In the genomic region with DNA sequence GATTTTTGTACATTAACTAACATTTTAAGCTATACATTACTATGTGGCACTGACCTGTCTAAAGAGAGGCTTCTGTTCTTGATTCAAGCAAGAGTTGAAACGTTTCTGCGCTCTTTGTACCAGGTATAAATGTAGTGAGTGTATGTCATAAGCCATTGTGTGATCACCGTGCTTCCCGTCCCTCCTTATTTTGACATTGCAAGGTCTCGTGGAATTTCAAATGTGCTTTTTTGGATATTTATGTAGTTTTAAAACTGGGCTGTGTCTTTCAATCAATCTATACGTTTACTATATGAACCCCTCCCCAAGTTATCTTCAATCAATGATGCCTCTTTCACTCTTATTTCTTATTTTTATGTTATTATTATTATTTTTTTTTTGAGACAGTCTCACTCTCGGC, we compare ENCODE assay signal across 8 cellular contexts. TPM values are rescaled to one million over a fixed set of nuclear protein-coding genes. Genes with fewer than 3 reads are reported as not detected.
DNase-seq lines count a peak whose midpoint lies in the region; ATAC-seq, FAIRE-seq and TF ChIP-seq lines count a peak whose summit lies in the region.

A gene with protein sequence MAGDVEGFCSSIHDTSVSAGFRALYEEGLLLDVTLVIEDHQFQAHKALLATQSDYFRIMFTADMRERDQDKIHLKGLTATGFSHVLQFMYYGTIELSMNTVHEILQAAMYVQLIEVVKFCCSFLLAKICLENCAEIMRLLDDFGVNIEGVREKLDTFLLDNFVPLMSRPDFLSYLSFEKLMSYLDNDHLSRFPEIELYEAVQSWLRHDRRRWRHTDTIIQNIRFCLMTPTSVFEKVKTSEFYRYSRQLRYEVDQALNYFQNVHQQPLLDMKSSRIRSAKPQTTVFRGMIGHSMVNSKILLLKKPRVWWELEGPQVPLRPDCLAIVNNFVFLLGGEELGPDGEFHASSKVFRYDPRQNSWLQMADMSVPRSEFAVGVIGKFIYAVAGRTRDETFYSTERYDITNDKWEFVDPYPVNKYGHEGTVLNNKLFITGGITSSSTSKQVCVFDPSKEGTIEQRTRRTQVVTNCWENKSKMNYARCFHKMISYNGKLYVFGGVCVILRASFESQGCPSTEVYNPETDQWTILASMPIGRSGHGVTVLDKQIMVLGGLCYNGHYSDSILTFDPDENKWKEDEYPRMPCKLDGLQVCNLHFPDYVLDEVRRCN (minus strand): TSS at position 101 of the 400 bp plus-strand sequence. CDS start 20,493 bp downstream, outside the sequence.

- H3K36me3 ChIP-seq in bronchial epithelial cell (ENCODE audit: control insufficient read depth, insufficient read depth, low read length) (no peaks in the 10 kb centered on the region), mucosa of stomach (ENCODE audit: control insufficient read depth, insufficient read depth, low read length) (no peaks in the 10 kb centered on the region)

- peak within 1 kb of the TSS; percentile 95 for H3K9ac ChIP-seq in mucosa of stomach (ENCODE audit: low read length)

- no peak for TF ChIP-seq CTCF in bronchial epithelial cell (IDR thresholded peaks at IDR 0.05; ENCODE audit: insufficient read depth, low read length, severe bottlenecking)

- no peak for FAIRE-seq in bronchial epithelial cell (lab: Jason Lieb, UNC)

- H3K27me3 ChIP-seq in bronchial epithelial cell (ENCODE audit: control insufficient read depth, insufficient read depth, low read length): no peaks in the 10 kb centered on the region
- H3K27me3 ChIP-seq in mucosa of stomach (ENCODE audit: control insufficient read depth, insufficient read depth, low read length): no peaks in the 10 kb centered on the region

- H3K4me3 ChIP-seq in bronchial epithelial cell (ENCODE audit: low read depth, low read length) (peak within 1 kb of the TSS; percentile 55), mucosa of stomach (ENCODE audit: low read length) (peak within 1 kb of the TSS; percentile 74)

- no peaks in the 10 kb centered on the region for H3K4me1 ChIP-seq in mucosa of stomach (ENCODE audit: control insufficient read depth, insufficient read depth, low read length)

- no peak for DNase-seq in stimulated activated naive CD8-positive, alpha-beta T cell treated with anti-CD3 and anti-CD28 coated beads, Interleukin-15, Interleukin-2, amounts not matched to agents 100 U/mL and 50 U/mL, for 24 hours
- no peak for DNase-seq in bronchial epithelial cell (ENCODE audit: low read depth)
- DNase-seq in SIG-M5 treated with dmso at 0.1 percent for 504 hours (lab: John Stamatoyannopoulos, UW; ENCODE audit: unreplicated experiment): no peak
- no peak for DNase-seq in NCI-H748 treated with DMSO at 0.1 percent for 48 hours (lab: John Stamatoyannopoulos, UW)
- no peak for DNase-seq in activated effector memory CD4-positive, alpha-beta T cell treated with anti-CD3 and anti-CD28 coated beads, Interleukin-2, amount 50 U/mL, for 16 hours
- DNase-seq in COLO668 (lab: John Stamatoyannopoulos, UW; ENCODE audit: unreplicated experiment): no peak

- peak within 1 kb of the TSS; percentile 82 for H3K27ac Mint-ChIP-seq in stimulated activated naive CD8-positive, alpha-beta T cell treated with anti-CD3 and anti-CD28 coated beads, Interleukin-15, Interleukin-2, amounts not matched to agents 100 ng/mL and 50 ng/mL, for 24 hours

- peaks cover 5% of the 10 kb centered on the region for H3K36me3 Mint-ChIP-seq in stimulated activated naive CD8-positive, alpha-beta T cell treated with anti-CD3 and anti-CD28 coated beads, Interleukin-15, Interleukin-2, amounts not matched to agents 100 ng/mL and 50 ng/mL, for 24 hours (ENCODE audit: low read depth)

- H3K9me3 Mint-ChIP-seq in stimulated activated naive CD8-positive, alpha-beta T cell treated with anti-CD3 and anti-CD28 coated beads, Interleukin-15, Interleukin-2, amounts not matched to agents 100 ng/mL and 50 ng/mL, for 24 hours: no peaks in the 10 kb centered on the region

- H3K27me3 Mint-ChIP-seq in stimulated activated naive CD8-positive, alpha-beta T cell treated with anti-CD3 and anti-CD28 coated beads, Interleukin-15, Interleukin-2, amounts not matched to agents 100 ng/mL and 50 ng/mL, for 24 hours: no peaks in the 10 kb centered on the region

- ATAC-seq in stimulated activated naive CD8-positive, alpha-beta T cell treated with anti-CD3 and anti-CD28 coated beads, Interleukin-15, Interleukin-2, amounts not matched to agents 100 U/mL and 50 U/mL, for 24 hours: no peak

- peaks cover 13% of the 10 kb centered on the region for H3K4me1 Mint-ChIP-seq in stimulated activated naive CD8-positive, alpha-beta T cell treated with anti-CD3 and anti-CD28 coated beads, Interleukin-15, Interleukin-2, amounts not matched to agents 100 ng/mL and 50 ng/mL, for 24 hours (ENCODE audit: low read depth)

- peak within 1 kb of the TSS; percentile 83 for H3K4me3 Mint-ChIP-seq in stimulated activated naive CD8-positive, alpha-beta T cell treated with anti-CD3 and anti-CD28 coated beads, Interleukin-15, Interleukin-2, amounts not matched to agents 100 ng/mL and 50 ng/mL, for 24 hours

- H3K9me3 ChIP-seq in mucosa of stomach (ENCODE audit: control insufficient read depth, low read length): no peaks in the 10 kb centered on the region

RNA-seq across cellular contexts. Expression of the gene that starts here (rescaled TPM):
- total RNA-seq in bronchial epithelial cell: 4.0 and 6.1 TPM in 2 replicates
